10 cellular contexts compared by ENCODE assay signal in the genomic region with DNA sequence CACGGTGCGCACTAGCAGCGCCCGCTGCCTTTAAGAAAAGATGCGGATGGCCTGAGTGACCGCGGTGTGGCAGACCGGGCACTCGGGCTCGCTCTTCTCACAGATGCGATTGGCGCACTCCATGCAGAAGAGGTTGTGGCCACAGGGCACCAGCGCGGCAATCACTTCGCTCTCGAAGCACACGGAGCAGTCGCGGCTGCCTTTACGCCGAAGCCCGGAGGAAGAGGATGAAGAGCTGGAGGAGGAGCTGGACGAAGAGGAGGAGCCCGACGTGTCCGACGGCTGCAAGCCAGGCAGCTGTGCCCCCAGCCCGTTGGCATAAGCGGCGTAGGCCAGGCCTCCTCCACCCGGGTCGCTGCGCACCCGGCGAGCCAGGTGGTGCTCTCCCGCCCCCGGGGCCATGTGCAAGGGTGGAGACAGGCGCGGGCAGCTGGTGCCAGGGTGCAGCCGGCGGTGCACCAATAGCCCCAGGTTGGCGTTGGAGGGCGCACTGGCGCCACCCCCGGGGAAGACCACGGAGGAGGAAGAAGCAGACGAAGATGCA. TPM values are rescaled to one million over a fixed set of nuclear protein-coding genes. Genes with fewer than 3 reads are reported as not detected.
A peak's percentile ranks its signal among the peaks of the same experiment; 100 is the strongest.
DNase-seq lines count a peak whose midpoint lies in the region; ATAC-seq and TF ChIP-seq lines count a peak whose summit lies in the region.
"Had no signal": no experiment of that assay in that cellular context is flagged by ENCODE, and none has a peak within 500 bp of the region (broad histone marks: within the 10 kb centered on the region; RNA-seq: fewer than 3 reads in every experiment).

No MANE protein-coding gene starts in this region.

- H3K23ac ChIP-seq in neuronal stem cell (ENCODE audit: low read depth, low read length, poor library complexity): peak overlapping the region; percentile 80

- H3K36me3 Mint-ChIP-seq in CD8-positive, alpha-beta T cell: no peaks in the 10 kb centered on the region
- H3K36me3 Mint-ChIP-seq in HFFc6 (ENCODE audit: low read depth): 0 out of 2 replicates have a peak, but pooled peaks cover 4% of the 10 kb centered on the region

- CTCF ChIA-PET in CD8-positive, alpha-beta T cell (lab: Charles Lee): no interaction called here

- no peaks in the 10 kb centered on the region for H3K9me3 ChIP-seq in CD8-positive, alpha-beta T cell (ENCODE audit: low read length)
- H3K9me3 ChIP-seq in ectodermal cell (ENCODE audit: control insufficient read depth, low read length) (no peaks in the 10 kb centered on the region), neuronal stem cell (replicated peaks in 1 of 2; ENCODE audit: control insufficient read depth in 2 of 2, insufficient read depth in 1 of 2, low read depth in 1 of 2, low read length in 2 of 2) (no peaks in the 10 kb centered on the region)

- no peak overlapping the region for H3K27ac Mint-ChIP-seq in CD8-positive, alpha-beta T cell
- H3K27ac Mint-ChIP-seq in HFFc6: no peak overlapping the region

- peak overlapping the region; percentile 41 for H2AK5ac ChIP-seq in neuronal stem cell (ENCODE audit: low read depth, low read length)

- no peak overlapping the region for H2BK120ac ChIP-seq in neuronal stem cell (ENCODE audit: low read depth, low read length)

- peaks cover 19% of the 10 kb centered on the region for H3K4me1 ChIP-seq in CD8-positive, alpha-beta T cell (ENCODE audit: insufficient read depth, low read length)
- H3K4me1 ChIP-seq in ectodermal cell (ENCODE audit: control insufficient read depth, insufficient read depth, low read length): peaks cover 17% of the 10 kb centered on the region
- H3K4me1 ChIP-seq in neuronal stem cell (ENCODE audit: control insufficient read depth in 2 of 2, insufficient read depth in 1 of 2, low read depth in 1 of 2, low read length in 2 of 2): peaks cover 13 to 14% of the 10 kb centered on the region in 2 donors

- no peak overlapping the region for H3K27ac ChIP-seq in CD8-positive, alpha-beta T cell (ENCODE audit: low read depth, low read length)
- H3K27ac ChIP-seq in ectodermal cell (ENCODE audit: insufficient read depth, low read depth, low read length, poor library complexity, severe bottlenecking) (no peak overlapping the region), neuronal stem cell (replicated peaks; ENCODE audit: low read length) (no peak overlapping the region)
- H3K27ac ChIP-seq: PC-9 had no signal

- H3K36me3 ChIP-seq in CD8-positive, alpha-beta T cell (ENCODE audit: insufficient read depth, low read length): no peaks in the 10 kb centered on the region
- peaks cover 9% of the 10 kb centered on the region for H3K36me3 ChIP-seq in ectodermal cell (ENCODE audit: control insufficient read depth, insufficient read depth, low read length)
- H3K36me3 ChIP-seq in neuronal stem cell (replicated peaks in 1 of 2; ENCODE audit: control insufficient read depth in 2 of 2, insufficient read depth in 2 of 2, low read length in 2 of 2): peaks cover 8 to 32% of the 10 kb centered on the region in 2 donors

- H2BK5ac ChIP-seq in neuronal stem cell (ENCODE audit: low read length): no peak overlapping the region

- peak overlapping the region; percentile 98 for H3K4me2 ChIP-seq in neuronal stem cell (ENCODE audit: insufficient read depth, low read length, poor library complexity, severe bottlenecking)
- H3K4me2 ChIP-seq: PC-9 had no signal

- peak overlapping the region; percentile 60 for H3K4me3 Mint-ChIP-seq in CD8-positive, alpha-beta T cell
- peak overlapping the region; percentile 97 for H3K4me3 Mint-ChIP-seq in HFFc6

- peak overlapping the region; percentile 89 for H2BK12ac ChIP-seq in neuronal stem cell (ENCODE audit: low read length)

- H3K14ac ChIP-seq in neuronal stem cell (ENCODE audit: low read length): peak overlapping the region; percentile 79

- H4K91ac ChIP-seq in neuronal stem cell (ENCODE audit: low read depth, low read length, poor library complexity): no peak overlapping the region

- intact Hi-C loops in CD8-positive, alpha-beta T cell (cut with DNase I, micrococcal nuclease): loop anchor here (10.0 kb wide), 4 partner anchors 222 to 1022 kb away; partner anchors contain the start of genes BTBD1 (in 1 of the 2), EFL1 (in 1 of the 2), SAXO2 (in 1 of the 2) and STARD5 (in 1 of the 2)

- peaks cover 16% of the 10 kb centered on the region for H3K4me1 Mint-ChIP-seq in CD8-positive, alpha-beta T cell (ENCODE audit: low read depth)
- peaks cover 16% of the 10 kb centered on the region for H3K4me1 Mint-ChIP-seq in HFFc6 (ENCODE audit: low read depth)

- peak overlapping the region; percentile 57 for H3K9ac ChIP-seq in neuronal stem cell (ENCODE audit: low read depth, low read length, poor library complexity)

- no peaks in the 10 kb centered on the region for H3K9me3 Mint-ChIP-seq in CD8-positive, alpha-beta T cell
- H3K9me3 Mint-ChIP-seq in HFFc6: no peaks in the 10 kb centered on the region

- H3K27me3 ChIP-seq in CD8-positive, alpha-beta T cell (ENCODE audit: insufficient read depth, low read length): no peaks in the 10 kb centered on the region
- H3K27me3 ChIP-seq in ectodermal cell (ENCODE audit: control insufficient read depth, insufficient read depth, low read length, poor library complexity, severe bottlenecking) (peaks cover 5% of the 10 kb centered on the region), neuronal stem cell (ENCODE audit: control insufficient read depth in 3 of 3, insufficient read depth in 3 of 3, low read depth in 1 of 3, low read length in 3 of 3) (peaks cover 0 to 7% (median 0%) of the 10 kb centered on the region in 3 experiments)

- H3K27me3 Mint-ChIP-seq in CD8-positive, alpha-beta T cell (ENCODE audit: low read depth): no peaks in the 10 kb centered on the region
- peaks cover 9% of the 10 kb centered on the region; the same call in 1 of the 2 replicates for H3K27me3 Mint-ChIP-seq in HFFc6 (ENCODE audit: insufficient read depth)

- H2BK15ac ChIP-seq in neuronal stem cell (ENCODE audit: low read length): no peak overlapping the region

- ATAC-seq in CD8-positive, alpha-beta T cell: no peak
- ATAC-seq in HG02973 (IDR thresholded peaks at IDR 0.05; ENCODE audit: unreplicated experiment): no peak

- H3K4me3 ChIP-seq in CD8-positive, alpha-beta T cell (ENCODE audit: low read depth, low read length): no peak overlapping the region
- H3K4me3 ChIP-seq in ectodermal cell (ENCODE audit: insufficient read depth, low read depth, low read length): peak overlapping the region; percentile 93
- H3K4me3 ChIP-seq in neuronal stem cell (ENCODE audit: low read length in 2 of 2): peak overlapping the region; percentile 57 to 100
- H3K4me3 ChIP-seq: PC-9 had no signal

- no peak overlapping the region for H2AFZ ChIP-seq in neuronal stem cell (ENCODE audit: low read length)
- H2AFZ ChIP-seq: PC-9 had no signal

- no peak overlapping the region for H3K4ac ChIP-seq in neuronal stem cell (ENCODE audit: low read length)

- H4K8ac ChIP-seq in neuronal stem cell (ENCODE audit: low read depth, low read length): no peak overlapping the region

- peak overlapping the region; percentile 74 for H3K18ac ChIP-seq in neuronal stem cell (ENCODE audit: low read length)

- 78 to 82% methylated on average over 47 of the region's 47 CpGs for WGBS in ectodermal cell, 2 experiments
- whole genome bisulfite sequencing in neuronal stem cell (ENCODE audit: extremely low coverage in 2 of 2, insufficient read length in 2 of 2, insufficient replicate concordance in 1 of 2), 2 donors: no CpG with 5 or more reads among the region's 47 CpGs

- H3K79me1 ChIP-seq in neuronal stem cell (ENCODE audit: low read depth, low read length): peaks cover 13% of the 10 kb centered on the region

- DNase-seq in CD8-positive, alpha-beta T cell: no peak
- DNase-seq in HFFc6 (no peak), neuronal stem cell (ENCODE audit: low spot score) (no peak), DMS114 treated with DMSO at 0.1 percent for 48 hours (lab: John Stamatoyannopoulos, UW; ENCODE audit: unreplicated experiment) (no peak), nucleus accumbens (lab: John Stamatoyannopoulos, UW) (no peak)
- no peak for DNase-seq in stimulated activated CD4-positive, alpha-beta T cell treated with anti-CD3 and anti-CD28 coated beads, Interleukin-12 subunit alpha, Interleukin-12 subunit beta, amount 100 ng/mL, for 4 hours
- DNase-seq: Kasumi-1, PC-9 had no signal

- POLR2A ChIA-PET in CD8-positive, alpha-beta T cell (lab: Charles Lee): interaction anchor here (0.6 kb wide), 1 partner anchor 574 kb away, joined by 4 read pairs; no protein-coding TSS in a partner anchor

- TF ChIP-seq CTCF in CD8-positive, alpha-beta T cell (IDR thresholded peaks at IDR 0.05): no peak
- peak; percentile 29 for TF ChIP-seq CTCF in HFFc6 (IDR thresholded peaks at IDR 0.05)

RNA-seq across cellular contexts. Expression of gene MEX3B, which starts 2.6 kb away (rescaled TPM):
- 1 to 10 TPM; 3.3 to 3.7 TPM for total RNA-seq in CD8-positive, alpha-beta T cell
- 1 to 10 TPM; 4.0 to 5.4 (median 4.9) TPM for total RNA-seq in HFFc6 (2021; fragmentation: NEBNext Ultra II Directional; extraction: Animal tissue kit (Norgen Biotek cat#: 25700))
- 48.5 TPM for polyA plus RNA-seq in ectodermal cell (2013, experiment 1 of 4)
- polyA plus RNA-seq in ectodermal cell (2013, experiment 2 of 4): 45.9 TPM
- polyA plus RNA-seq in ectodermal cell (2013, experiment 3 of 4): 46.2 TPM
- 46.6 TPM for polyA plus RNA-seq in ectodermal cell (2013, experiment 4 of 4)
- polyA plus RNA-seq in neuronal stem cell (2013, experiment 1 of 2): 21.0 TPM
- polyA plus RNA-seq in neuronal stem cell (2013, experiment 2 of 2): 20.8 TPM
- total RNA-seq: PC-9 had no signal
